8 cellular contexts compared by ENCODE assay signal in genomic region chr18:63951302-63951705, GRCh38. TPM values are rescaled to one million over a fixed set of nuclear protein-coding genes. Genes with fewer than 3 reads are reported as not detected.
A peak's percentile ranks its signal among the peaks of the same experiment; 100 is the strongest.
DNase-seq lines count a peak whose midpoint lies in the region; ATAC-seq and TF ChIP-seq lines count a peak whose summit lies in the region.

No MANE protein-coding gene starts in this region.

- DNase-seq in GM10266 (ENCODE audit: extremely low spot score) (peak; percentile 56), brain microvascular endothelial cell (peak; percentile 45), NCI-H345 (lab: John Stamatoyannopoulos, UW) (no peak), ecto neural progenitor cell (ENCODE audit: low spot score) (no peak), adrenal gland (no peak), Right ventricle myocardium superior (no peak)

- no peak overlapping the region for H3K4me3 ChIP-seq in brain microvascular endothelial cell (ENCODE audit: low read depth, low read length)
- no peak overlapping the region for H3K4me3 ChIP-seq in adrenal gland

- H3K27me3 ChIP-seq in brain microvascular endothelial cell (replicated peaks) (no peaks in the 10 kb centered on the region), adrenal gland (peaks cover 23% of the 10 kb centered on the region)

- peaks cover 0 to 3% of the 10 kb centered on the region in 2 donors for H3K4me1 ChIP-seq in adrenal gland (replicated peaks in 1 of 2)

- in situ Hi-C loops in brain microvascular endothelial cell (cut with HindIII; ENCODE audit: low pct_ligation_motif_present, low sequenced_read_pairs): no loop called here

- TF ChIP-seq CTCF in GM10266 (IDR thresholded peaks at IDR 0.05; ENCODE audit: control insufficient read depth, insufficient read depth, low read depth, missing control alignments) (peak; percentile 33), brain microvascular endothelial cell (IDR thresholded peaks at IDR 0.05; ENCODE audit: low read depth, low read length, missing control alignments) (peak; percentile 60), adrenal gland (IDR thresholded peaks at IDR 0.05) (no peak)

- intact Hi-C loops in adrenal gland (cut with DNase I): no loop called here
- intact Hi-C loops in Right ventricle myocardium superior (cut with DNase I): no loop called here

- 64 to 76% (median 70%) methylated on average over 4 of the region's 4 CpGs for WGBS in adrenal gland, 4 donors

- ATAC-seq in GM19438 (IDR thresholded peaks at IDR 0.05; ENCODE audit: low read depth, unreplicated experiment) (peak; percentile 41), HG03354 (IDR thresholded peaks at IDR 0.05; ENCODE audit: poor library complexity, severe bottlenecking, unreplicated experiment) (peak; percentile 52), Right ventricle myocardium superior (ENCODE audit: poor library complexity) (no peak)

- no peaks in the 10 kb centered on the region for H3K9me3 ChIP-seq in adrenal gland (replicated peaks in 1 of 3)

- H3K36me3 ChIP-seq in brain microvascular endothelial cell (replicated peaks) (no peaks in the 10 kb centered on the region), adrenal gland (replicated peaks in 1 of 2) (no peaks in the 10 kb centered on the region)

- H3K27ac ChIP-seq in brain microvascular endothelial cell (no peak overlapping the region), adrenal gland (no peak overlapping the region)

- TF ChIP-seq POLR2A in adrenal gland (IDR thresholded peaks at IDR 0.05): no peak

RNA-seq across cellular contexts. Expression of gene HMSD, which starts 2.2 kb away (rescaled TPM):
- under 1 TPM in 1 of 8 donors, not detected in 7; 0.57 TPM for total RNA-seq in adrenal gland
- under 1 TPM in 2 of 3 donors, not detected in 1; 0.13 to 0.16 TPM for polyA plus RNA-seq in adrenal gland
- 0.27 TPM for total RNA-seq in Right ventricle myocardium superior

RNA-seq across cellular contexts. Expression of gene SERPINB8, which starts 18.6 kb away (rescaled TPM):
- total RNA-seq in adrenal gland: 10 to 100 TPM in 7 of 8 donors, 1 to 10 TPM in 1; 8.4 to 22.6 (median 12.1) TPM
- polyA plus RNA-seq in adrenal gland: 10 to 100 TPM in 1 of 3 donors, 1 to 10 TPM in 2; 3.7 to 31.6 (median 6.9) TPM
- 1.6 TPM for total RNA-seq in Right ventricle myocardium superior

RNA-seq across cellular contexts. Expression of gene SERPINB10, which starts 43.5 kb away (rescaled TPM):
- total RNA-seq in adrenal gland: not detected
- not detected for polyA plus RNA-seq in adrenal gland
- not detected for total RNA-seq in Right ventricle myocardium superior

Comparison
In these comparisons a context has a peak if more than half of its experiments do, and no peak if none do; other contexts are left out.
1. DNase-seq: peak in GM10266 (single experiment) and brain microvascular endothelial cell (single experiment); none in NCI-H345 (single experiment), ecto neural progenitor cell (single experiment), adrenal gland (0 of 7) and Right ventricle myocardium superior (single experiment).
2. CTCF ChIP-seq: peak in GM10266 (single experiment) and brain microvascular endothelial cell (single experiment); none in adrenal gland (0 of 6).